In genomic region chr10:29595636-29596225, GRCh38 we compare ENCODE assay signal across 28 cellular contexts. TPM values are rescaled to one million over a fixed set of nuclear protein-coding genes. Genes with fewer than 3 reads are reported as not detected.
DNase-seq lines count a peak whose midpoint lies in the region; ATAC-seq, FAIRE-seq and TF ChIP-seq lines count a peak whose summit lies in the region.
"Had no signal": no experiment of that assay in that cellular context is flagged by ENCODE, and none has a peak within 500 bp of the region (broad histone marks: within the 10 kb centered on the region; RNA-seq: fewer than 3 reads in every experiment).

No MANE protein-coding gene starts in this region.

- peak overlapping the region; percentile 54 for H2AK5ac ChIP-seq in IMR-90 (ENCODE audit: low read depth, low read length)

- H3K9me3 Mint-ChIP-seq in WTC11: no peaks in the 10 kb centered on the region
- H3K9me3 Mint-ChIP-seq: activated CD8-positive, alpha-beta T cell treated with anti-CD3 and anti-CD28 coated beads for 36 hours; brain; CD14-positive monocyte; naive thymus-derived CD4-positive, alpha-beta T cell; stimulated activated memory B cell treated with anti-CD40 and anti-IgM and Interleukin-4, amounts not matched to agents 10 μg/mL and 1 μg/mL and 100 μg/mL, for 72 hours had no signal

- TF ChIP-seq CTCF in IMR-90 (conservative IDR thresholded peaks at IDR 0.05; ENCODE audit: low read depth, low read length) (no peak), WTC11 (IDR thresholded peaks at IDR 0.05) (no peak), foreskin fibroblast (IDR thresholded peaks at IDR 0.05; ENCODE audit: low read depth, low read length) (no peak)

- no peak overlapping the region for H4K8ac ChIP-seq in IMR-90 (ENCODE audit: low read depth in 2 of 2, low read length in 2 of 2)

- H3K4me1 ChIP-seq in IMR-90 (ENCODE audit: control insufficient read depth, insufficient read depth, low read length) (peaks cover 18% of the 10 kb centered on the region), skeletal muscle tissue (ENCODE audit: control insufficient read depth in 3 of 3, insufficient read depth in 3 of 3, low read length in 3 of 3) (peaks cover 70 to 86% (median 82%) of the 10 kb centered on the region in 3 donors), small intestine (ENCODE audit: control insufficient read depth in 2 of 2, insufficient read depth in 1 of 2, low read depth in 1 of 2, low read length in 1 of 2) (peaks cover 0 to 3% of the 10 kb centered on the region in 2 donors)

- DNase-seq in IMR-90 (no peak), WTC11 (ENCODE audit: low spot score) (no peak), foreskin fibroblast (peak; percentile 23 to 53), hypothalamus (lab: John Stamatoyannopoulos, UW) (no peak), small intestine (no peak)
- DNase-seq: activated CD4-positive, CD25-positive, alpha-beta regulatory T cell treated with anti-CD3 and anti-CD28 coated beads, Interleukin-2, amount 50 U/mL, for 72 hours; activated CD8-positive, alpha-beta T cell treated with anti-CD3 and anti-CD28 coated beads for 36 hours; activated gamma-delta T cell; KBM-7; left colon; naive thymus-derived CD4-positive, alpha-beta T cell; NCI-H1436 treated with DMSO at 0.1 percent for 48 hours; NCI-H2107; NCI-H446 treated with DMSO at 0.1 percent for 48 hours; occipital lobe; spleen; stimulated activated CD4-positive, alpha-beta T cell treated with anti-CD3 and anti-CD28 coated beads, Interleukin-2, amount 100 ng/mL, for 48 hours; T-helper 1 cell had no signal

- intact Hi-C loops in IMR-90 (cut with micrococcal nuclease): loop anchor here (5.0 kb wide), 1 partner anchor 262 kb away; no protein-coding TSS in a partner anchor

- no peaks in the 10 kb centered on the region for H3K36me3 Mint-ChIP-seq in WTC11
- H3K36me3 Mint-ChIP-seq: brain; stimulated activated memory B cell treated with anti-CD40 and anti-IgM and Interleukin-4, amounts not matched to agents 10 μg/mL and 1 μg/mL and 100 μg/mL, for 72 hours had no signal

- dilution Hi-C loops in IMR-90 (cut with HindIII; ENCODE audit: low sequenced_read_pairs, unreplicated experiment): no loop called here

- H3K23ac ChIP-seq in IMR-90 (ENCODE audit: low read depth, low read length): no peak overlapping the region

- H4K5ac ChIP-seq in IMR-90 (ENCODE audit: low read depth, low read length): no peak overlapping the region

- peak overlapping the region; percentile 35; the same call in 1 of the 2 replicates for H3K27ac Mint-ChIP-seq in WTC11
- H3K27ac Mint-ChIP-seq: activated CD8-positive, alpha-beta T cell treated with anti-CD3 and anti-CD28 coated beads for 36 hours; stimulated activated memory B cell treated with anti-CD40 and anti-IgM and Interleukin-4, amounts not matched to agents 10 μg/mL and 1 μg/mL and 100 μg/mL, for 72 hours had no signal

- H3K56ac ChIP-seq in IMR-90 (ENCODE audit: extremely low read depth, insufficient read depth, low read length): no peak overlapping the region

- peaks cover 22% of the 10 kb centered on the region for H3K9me1 ChIP-seq in IMR-90 (ENCODE audit: insufficient read depth, low read length)

- peak overlapping the region; percentile 47; the same call in 1 of the 2 replicates for H3K14ac ChIP-seq in IMR-90 (replicated peaks; ENCODE audit: low read depth, low read length)

- no peaks in the 10 kb centered on the region for H3K36me3 ChIP-seq in IMR-90 (ENCODE audit: control insufficient read depth, insufficient read depth, low read length)
- H3K36me3 ChIP-seq in skeletal muscle tissue (ENCODE audit: control insufficient read depth in 3 of 3, insufficient read depth in 3 of 3, low read length in 3 of 3): peaks cover 0 to 3% (median 2%) of the 10 kb centered on the region in 3 donors
- no peaks in the 10 kb centered on the region for H3K36me3 ChIP-seq in small intestine (ENCODE audit: control insufficient read depth in 2 of 2, insufficient read depth in 2 of 2, low read length in 2 of 2)

- in situ Hi-C loops in IMR-90 (cut with MboI; ENCODE audit: low sequenced_read_pairs): no loop called here

- H4K91ac ChIP-seq in IMR-90 (ENCODE audit: insufficient read depth, low read depth, low read length): peak overlapping the region; percentile 34; the same call in 1 of the 2 replicates

- no peak for TF ChIP-seq RAD21 in IMR-90 (IDR thresholded peaks at IDR 0.05; ENCODE audit: low read length)

- H2BK20ac ChIP-seq in IMR-90 (ENCODE audit: low read depth, low read length): no peak overlapping the region

- CTCF ChIA-PET in IMR-90 (lab: Yijun Ruan, JAX): no interaction called here
- CTCF ChIA-PET in WTC11 (lab: Charles Lee): interaction anchor here (0.7 kb wide), 1 partner anchor 83 kb away, joined by 3 read pairs; no protein-coding TSS in a partner anchor

- peaks cover 31% of the 10 kb centered on the region; the same call in 1 of the 2 replicates for H4K20me1 ChIP-seq in IMR-90 (ENCODE audit: insufficient read depth, low read length)

- no peak for TF ChIP-seq POLR2A in IMR-90 (IDR thresholded peaks at IDR 0.05; ENCODE audit: low read depth, low read length)

- H3K4me2 ChIP-seq in IMR-90 (ENCODE audit: low read depth, low read length): no peak overlapping the region

- no peak overlapping the region for H3K4me3 ChIP-seq in IMR-90 (ENCODE audit: insufficient read depth, low read depth, low read length)
- H3K4me3 ChIP-seq in foreskin fibroblast (ENCODE audit: low read depth in 1 of 2, low read length in 2 of 2): no peak overlapping the region
- H3K4me3 ChIP-seq in skeletal muscle tissue (ENCODE audit: low read length in 3 of 3): peak overlapping the region in 1 of 3 donors; percentile 16
- no peak overlapping the region for H3K4me3 ChIP-seq in small intestine (ENCODE audit: low read depth in 1 of 2, low read length in 2 of 2)
- H3K4me3 ChIP-seq: coronary artery, spleen had no signal

- H3K27me3 Mint-ChIP-seq in WTC11 (ENCODE audit: low read depth): no peaks in the 10 kb centered on the region
- H3K27me3 Mint-ChIP-seq: activated CD8-positive, alpha-beta T cell treated with anti-CD3 and anti-CD28 coated beads for 36 hours; naive thymus-derived CD4-positive, alpha-beta T cell; stimulated activated memory B cell treated with anti-CD40 and anti-IgM and Interleukin-4, amounts not matched to agents 10 μg/mL and 1 μg/mL and 100 μg/mL, for 72 hours had no signal

- peaks cover 10% of the 10 kb centered on the region for H3K4me1 Mint-ChIP-seq in WTC11
- H3K4me1 Mint-ChIP-seq: stimulated activated memory B cell treated with anti-CD40 and anti-IgM and Interleukin-4, amounts not matched to agents 10 μg/mL and 1 μg/mL and 100 μg/mL, for 72 hours had no signal

- POLR2A ChIA-PET in IMR-90 (lab: Charles Lee; ENCODE audit: unreplicated experiment): no interaction called here
- POLR2A ChIA-PET in WTC11 (lab: Charles Lee): no interaction called here

- peak overlapping the region; percentile 48 for H2AFZ ChIP-seq in IMR-90 (replicated peaks; ENCODE audit: low read length, poor library complexity)

- H3K27me3 ChIP-seq in IMR-90 (ENCODE audit: control insufficient read depth, insufficient read depth, low read length): no peaks in the 10 kb centered on the region
- H3K27me3 ChIP-seq in skeletal muscle tissue (ENCODE audit: control insufficient read depth in 3 of 3, insufficient read depth in 3 of 3, low read length in 3 of 3): no peaks in the 10 kb centered on the region
- H3K27me3 ChIP-seq in small intestine (ENCODE audit: control insufficient read depth in 2 of 2, insufficient read depth in 2 of 2, low read length in 2 of 2): no peaks in the 10 kb centered on the region
- H3K27me3 ChIP-seq: spleen had no signal

- peaks cover 20 to 77% of the 10 kb centered on the region in 2 experiments for H3K79me1 ChIP-seq in IMR-90 (ENCODE audit: low read depth in 1 of 2, low read length in 2 of 2)

- H2AK9ac ChIP-seq in IMR-90 (replicated peaks; ENCODE audit: low read depth, low read length, poor library complexity): no peak overlapping the region

- H2BK5ac ChIP-seq in IMR-90 (ENCODE audit: low read depth, low read length, poor library complexity, severe bottlenecking): no peak overlapping the region

- no peak overlapping the region; the same call in 1 of the 2 replicates for H3K18ac ChIP-seq in IMR-90 (ENCODE audit: low read depth, low read length)

- H3K4ac ChIP-seq in IMR-90 (ENCODE audit: low read depth, low read length): peak overlapping the region; percentile 29; the same call in 1 of the 2 replicates

- no peak overlapping the region for H3K4me3 Mint-ChIP-seq in WTC11
- H3K4me3 Mint-ChIP-seq: activated CD8-positive, alpha-beta T cell treated with anti-CD3 and anti-CD28 coated beads for 36 hours; brain; CD14-positive monocyte; naive thymus-derived CD4-positive, alpha-beta T cell; stimulated activated memory B cell treated with anti-CD40 and anti-IgM and Interleukin-4, amounts not matched to agents 10 μg/mL and 1 μg/mL and 100 μg/mL, for 72 hours had no signal

- H3K9me3 ChIP-seq in IMR-90 (ENCODE audit: control insufficient read depth, insufficient read depth, low read length) (no peaks in the 10 kb centered on the region), skeletal muscle tissue (ENCODE audit: control insufficient read depth in 3 of 3, low read length in 3 of 3) (no peaks in the 10 kb centered on the region), small intestine (ENCODE audit: control insufficient read depth, low read depth) (no peaks in the 10 kb centered on the region)
- H3K9me3 ChIP-seq: spleen had no signal

- no peak overlapping the region for H2BK120ac ChIP-seq in IMR-90 (ENCODE audit: low read depth, low read length)

- FAIRE-seq in small intestine (lab: Jason Lieb, UNC): no peak
- FAIRE-seq: TTC549 had no signal

- BruUV-seq in IMR-90 (replicated peaks; lab: Mats Ljungman, UMichigan): no TSS peak

- 0 out of 2 replicates have a peak, but pooled peaks have one; percentile 6 for ATAC-seq in IMR-90 (ENCODE audit: low read depth)
- no peak for ATAC-seq in WTC11
- no peak for ATAC-seq in GM21390 (IDR thresholded peaks at IDR 0.05; ENCODE audit: unreplicated experiment)
- ATAC-seq in HG02763 (IDR thresholded peaks at IDR 0.05; ENCODE audit: unreplicated experiment): no peak
- ATAC-seq: activated CD8-positive, alpha-beta T cell treated with anti-CD3 and anti-CD28 coated beads for 36 hours; HCT116; left colon; naive thymus-derived CD4-positive, alpha-beta T cell; Panc1; stimulated activated memory B cell treated with anti-CD40 and anti-IgM and Interleukin-4, amounts not matched to agents 10 μg/mL and 1 μg/mL and 100 μg/mL, for 72 hours had no signal

- 100% methylated on average over 6 of the region's 10 CpGs; no CpG with 5 or more reads in 1 of the 2 experiments for WGBS in IMR-90 (ENCODE audit: extremely low coverage in 2 of 2, insufficient read length in 1 of 2), 2 experiments
- 86 to 92% (median 89%) methylated on average over 10 of the region's 10 CpGs for WGBS in small intestine, 3 donors

- H3K27ac ChIP-seq in IMR-90 (ENCODE audit: insufficient read depth, low read length): no peak overlapping the region
- H3K27ac ChIP-seq in skeletal muscle tissue (ENCODE audit: low read depth, low read length): peak overlapping the region; percentile 59
- no peak overlapping the region for H3K27ac ChIP-seq in small intestine (ENCODE audit: low read depth in 1 of 2, low read length in 1 of 2)
- H3K27ac ChIP-seq: spleen had no signal

- H3K9ac ChIP-seq in IMR-90 (ENCODE audit: low read depth, low read length): no peak overlapping the region
- peak overlapping the region in 1 of 3 donors; percentile 34 for H3K9ac ChIP-seq in skeletal muscle tissue (ENCODE audit: low read depth in 1 of 3, low read length in 3 of 3)

- H2BK15ac ChIP-seq in IMR-90 (ENCODE audit: low read depth, low read length): no peak overlapping the region

RNA-seq across cellular contexts. Expression of gene SVIL, which starts 39.0 kb away (rescaled TPM):
- total RNA-seq in IMR-90 (2012; rRNA removed): 11.5 and 13.6 TPM in 2 replicates
- polyA plus RNA-seq in IMR-90 (2012; rRNA removed): 10.9 and 11.6 TPM in 2 replicates
- polyA plus RNA-seq in IMR-90 (2012; cell fraction: cytosol; rRNA removed): 4.9 and 6.7 TPM in 2 replicates
- polyA plus RNA-seq in IMR-90 (2012; cell fraction: nucleus; rRNA removed; ENCODE audit: low replicate concordance): 19.7 and 44.0 TPM in 2 replicates
- 27.1 to 28.7 TPM (median 28.0 TPM) in 3 replicates for total RNA-seq in WTC11 (2021)
- 153 TPM for total RNA-seq in skeletal muscle tissue
- 10 to 100 TPM in 1 of 3 donors, 1 to 10 TPM in 2; 6.7 to 12.1 (median 7.6) TPM for polyA plus RNA-seq in small intestine

Comparison
In these comparisons a context has a peak if more than half of its experiments do, and no peak if none do; other contexts are left out.
1. DNase-seq: peak in foreskin fibroblast (2 of 2); none in IMR-90 (single experiment), WTC11 (single experiment), hypothalamus (0 of 51) and small intestine (single experiment).